In genomic region chr22:25746012-25746373, GRCh38 we compare ENCODE assay signal across 13 cellular contexts. TPM values are rescaled to one million over a fixed set of nuclear protein-coding genes. Genes with fewer than 3 reads are reported as not detected.
A peak's percentile ranks its signal among the peaks of the same experiment; 100 is the strongest.
DNase-seq lines count a peak whose midpoint lies in the region; ATAC-seq, FAIRE-seq and TF ChIP-seq lines count a peak whose summit lies in the region.
"Had no signal": no experiment of that assay in that cellular context is flagged by ENCODE, and none has a peak within 500 bp of the region (broad histone marks: within the 10 kb centered on the region; RNA-seq: fewer than 3 reads in every experiment).

No MANE protein-coding gene starts in this region.

- TF ChIP-seq POLR2A in A549 (IDR thresholded peaks at IDR 0.05; ENCODE audit: low read length) (no peak), ovary (IDR thresholded peaks at IDR 0.05) (no peak)

- intact Hi-C loops in ovary (cut with DNase I), result no loop called here

- H3K4me1 ChIP-seq in A549 (peaks cover 38% of the 10 kb centered on the region), ovary (ENCODE audit: insufficient read depth) (no peaks in the 10 kb centered on the region)

- TF ChIP-seq RAD21 in A549 (conservative IDR thresholded peaks at IDR 0.05 in 1 of 2, IDR thresholded peaks at IDR 0.05 in 1 of 2), result no peak

- FAIRE-seq in A549 (lab: Jason Lieb, UNC), result no peak

- H3K36me3 Mint-ChIP-seq in HFFc6 (ENCODE audit: low read depth), result peaks cover 9% of the 10 kb centered on the region
- H3K36me3 Mint-ChIP-seq in activated naive CD8-positive, alpha-beta T cell treated with anti-CD3 and anti-CD28 coated beads, Interleukin-2, amount 50 U/mL, for 24 hours (ENCODE audit: low read depth), result no peaks in the 10 kb centered on the region

- WGBS in A549 (ENCODE audit: missing lambda C conversion rate), result 0% methylated on average over 1 of the region's 1 CpG
- WGBS in ovary, 3 donors, result 22 to 48% (median 40%) methylated on average over 1 of the region's 1 CpG

- H3K27ac ChIP-seq in A549, result peak overlapping the region; percentile 41 to 80; a peak in 4 of 6 replicates
- no peak overlapping the region for H3K27ac ChIP-seq in ovary
- H3K27ac ChIP-seq: skin epidermis had no signal

- peaks cover 59% of the 10 kb centered on the region for H3K9me3 Mint-ChIP-seq in HFFc6
- no peaks in the 10 kb centered on the region for H3K9me3 Mint-ChIP-seq in activated naive CD8-positive, alpha-beta T cell treated with anti-CD3 and anti-CD28 coated beads, Interleukin-2, amount 50 U/mL, for 24 hours
- H3K9me3 Mint-ChIP-seq: CD4-positive, alpha-beta T cell had no signal

- CTCF ChIA-PET in A549 (lab: Yijun Ruan, JAX), result interaction anchor here (0.9 to 1.2 kb wide), 3 partner anchors 9 to 41 kb away, joined by 3 to 4 read pairs (median 3); no protein-coding TSS in a partner anchor

- TF ChIP-seq CTCF in A549 (IDR thresholded peaks at IDR 0.05) (no peak), HFFc6 (IDR thresholded peaks at IDR 0.05) (no peak), kidney epithelial cell (IDR thresholded peaks at IDR 0.05; ENCODE audit: insufficient read depth, low read length, poor library complexity, severe bottlenecking) (no peak), GM10266 (IDR thresholded peaks at IDR 0.05; ENCODE audit: control insufficient read depth, insufficient read depth, low read depth, missing control alignments) (no peak), ovary (IDR thresholded peaks at IDR 0.05) (no peak)

- peak overlapping the region; percentile 49; the same call in 2 of the 3 replicates for H3K4me2 ChIP-seq in A549

- POLR2A ChIA-PET in A549 (lab: Yijun Ruan, JAX), result no interaction called here

- TF ChIP-seq EP300 in A549 (IDR thresholded peaks at IDR 0.05), result no peak
- no peak for TF ChIP-seq EP300 in ovary (IDR thresholded peaks at IDR 0.05)

- H3K9me3 ChIP-seq in A549 (no peaks in the 10 kb centered on the region), ovary (no peaks in the 10 kb centered on the region)

- H3K27me3 ChIP-seq in kidney epithelial cell (ENCODE audit: control insufficient read depth, insufficient read depth, low read length) (no peaks in the 10 kb centered on the region), ovary (no peaks in the 10 kb centered on the region)

- peak overlapping the region; percentile 28; the same call in 1 of the 2 replicates for H3K27ac Mint-ChIP-seq in HFFc6
- peak overlapping the region; percentile 85 for H3K27ac Mint-ChIP-seq in activated naive CD8-positive, alpha-beta T cell treated with anti-CD3 and anti-CD28 coated beads, Interleukin-2, amount 50 U/mL, for 24 hours
- H3K27ac Mint-ChIP-seq: CD4-positive, alpha-beta T cell had no signal

- H3K27me3 Mint-ChIP-seq in HFFc6 (ENCODE audit: insufficient read depth), result peaks cover 3% of the 10 kb centered on the region; the same call in 1 of the 2 replicates
- H3K27me3 Mint-ChIP-seq in activated naive CD8-positive, alpha-beta T cell treated with anti-CD3 and anti-CD28 coated beads, Interleukin-2, amount 50 U/mL, for 24 hours, result peaks cover 5% of the 10 kb centered on the region
- H3K27me3 Mint-ChIP-seq: CD4-positive, alpha-beta T cell had no signal

- no peak overlapping the region for H3K4me3 Mint-ChIP-seq in HFFc6
- H3K4me3 Mint-ChIP-seq in activated naive CD8-positive, alpha-beta T cell treated with anti-CD3 and anti-CD28 coated beads, Interleukin-2, amount 50 U/mL, for 24 hours, result no peak overlapping the region
- H3K4me3 Mint-ChIP-seq: CD4-positive, alpha-beta T cell had no signal

- no peak overlapping the region for H3K4me3 ChIP-seq in A549
- H3K4me3 ChIP-seq in kidney epithelial cell (ENCODE audit: low read depth, low read length), result no peak overlapping the region
- H3K4me3 ChIP-seq in ovary, result no peak overlapping the region
- H3K4me3 ChIP-seq: skin epidermis had no signal

- no peak for ATAC-seq in A549
- peak; percentile 47 for ATAC-seq in activated naive CD8-positive, alpha-beta T cell treated with anti-CD3 and anti-CD28 coated beads, Interleukin-2, amount 50 U/mL, for 24 hours
- no peak for ATAC-seq in GM21786 (IDR thresholded peaks at IDR 0.05; ENCODE audit: unreplicated experiment)

- H3K4me1 Mint-ChIP-seq in HFFc6 (ENCODE audit: low read depth), result peaks cover 27% of the 10 kb centered on the region; the same call in 1 of the 2 replicates
- peaks cover 57% of the 10 kb centered on the region for H3K4me1 Mint-ChIP-seq in activated naive CD8-positive, alpha-beta T cell treated with anti-CD3 and anti-CD28 coated beads, Interleukin-2, amount 50 U/mL, for 24 hours

- no peaks in the 10 kb centered on the region for H3K36me3 ChIP-seq in kidney epithelial cell (ENCODE audit: control insufficient read depth, insufficient read depth, low read length)
- H3K36me3 ChIP-seq in ovary, result no peaks in the 10 kb centered on the region

- DNase-seq in A549 (ENCODE audit: low read depth in 1 of 2, low spot score in 1 of 2), result no peak
- DNase-seq in HFFc6, result no peak
- no peak for DNase-seq in activated naive CD8-positive, alpha-beta T cell treated with anti-CD3 and anti-CD28 coated beads, Interleukin-2, amount 50 U/mL, for 24 hours
- peak; percentile 9 for DNase-seq in kidney epithelial cell (ENCODE audit: low read depth)
- no peak for DNase-seq in GM10266 (ENCODE audit: extremely low spot score)
- DNase-seq in ovary, result no peak
- no peak for DNase-seq in amniotic stem cell (lab: John Stamatoyannopoulos, UW)
- DNase-seq: activated CD8-positive, alpha-beta memory T cell treated with anti-CD3 and anti-CD28 coated beads for 24 hours; CD4-positive, alpha-beta T cell; midbrain; NCI-H510A treated with DMSO at 0.1 percent for 48 hours had no signal

TF ChIP-seq in A549, 52 proteins besides CTCF, POLR2A, EP300 and RAD21:
- TF ChIP-seq RCOR1 (IDR thresholded peaks at IDR 0.05; ENCODE audit: low read depth, low read length) (no peak), FOSL2 (IDR thresholded peaks at IDR 0.05) (0 out of 2 replicates have a peak, but pooled peaks have one; percentile 27), FOSL2 (CRISPR knock-in tag; IDR thresholded peaks at IDR 0.05) (peak; percentile 48; the same call in 1 of the 2 replicates)

RNA-seq across cellular contexts. Expression of gene MYO18B, which starts 4.0 kb away (rescaled TPM):
- polyA plus RNA-seq in A549 (2011; rRNA removed) (0.01 TPM in 2 replicates), A549 (2017; fragmentation: RNase III; extraction: RNeasy Plus Mini Kit Qiagen cat#74134 plus additional on column Dnase treatment) (0.01 to 0.05 TPM in 2 of 3 replicates, not detected in the other), ovary (under 1 TPM; 0.03 to 0.16 TPM)
- polyA plus RNA-seq in A549 (2012; cell fraction: cytosol; rRNA removed), result under 0.01 TPM in 1 of 2 replicates, not detected in the other
- 0.01 and 0.11 TPM in 2 replicates for polyA plus RNA-seq in A549 (2012; cell fraction: nucleus; rRNA removed)
- polyA minus RNA-seq in A549 (2011; rRNA and poly(A)+ RNA removed), result 0.04 and 0.05 TPM in 2 replicates
- total RNA-seq in HFFc6 (2021; fragmentation: NEBNext Ultra II Directional; extraction: Animal tissue kit (Norgen Biotek cat#: 25700)), result under 1 TPM in 1 of 6 experiments, not detected in 5; 0.02 TPM
- total RNA-seq in kidney epithelial cell (not detected in 2 replicates), ovary (under 1 TPM in 2 of 7 donors, not detected in 5; 0.02 to 0.23 TPM)

Comparison
In these comparisons a context has a peak if more than half of its experiments do, and no peak if none do; other contexts are left out.
1. H3K27ac ChIP-seq: peak in A549 (2 of 2); none in ovary (0 of 2).